ENCODE assay signal across 8 cellular contexts in genomic region chr20:49283176-49283702, GRCh38. TPM values are rescaled to one million over a fixed set of nuclear protein-coding genes. Genes with fewer than 3 reads are reported as not detected.
DNase-seq lines count a peak whose midpoint lies in the region; TF ChIP-seq lines count a peak whose summit lies in the region.
"Had no signal": no experiment of that assay in that cellular context is flagged by ENCODE, and none has a peak within 500 bp of the region (broad histone marks: within the 10 kb centered on the region; RNA-seq: fewer than 3 reads in every experiment).

No MANE protein-coding gene starts in this region.

- H3K27me3 Mint-ChIP-seq in neural progenitor cell (ENCODE audit: insufficient read depth, low read depth) = peaks cover 25% of the 10 kb centered on the region

- H3K4me1 ChIP-seq in NT2/D1 (ENCODE audit: insufficient read depth, insufficient read length) (no peaks in the 10 kb centered on the region), neural progenitor cell (peaks cover 54% of the 10 kb centered on the region)

- no peak overlapping the region for H3K27ac Mint-ChIP-seq in neural progenitor cell

- DNase-seq in GM12864 (ENCODE audit: low read depth) (no peak), NT2/D1 (ENCODE audit: low read depth, low spot score) (no peak), coronary artery (ENCODE audit: low spot score) (no peak), neural progenitor cell (ENCODE audit: low spot score) (no peak), NCI-H1417 (lab: John Stamatoyannopoulos, UW) (no peak), anterior cingulate cortex (lab: John Stamatoyannopoulos, UW) (no peak), NCI-H2171 treated with DMSO at 0.1 percent for 48 hours (lab: John Stamatoyannopoulos, UW) (no peak)
- DNase-seq: NCI-H524 treated with DMSO at 0.1 percent for 48 hours had no signal

- peaks cover 93% of the 10 kb centered on the region for H3F3A ChIP-seq in neural progenitor cell (ENCODE audit: low read depth)

- H3K9me3 Mint-ChIP-seq in neural progenitor cell = peaks cover 79% of the 10 kb centered on the region

- H3K27me3 ChIP-seq in NT2/D1 (ENCODE audit: insufficient read depth, insufficient read length) = no peaks in the 10 kb centered on the region
- no peaks in the 10 kb centered on the region for H3K27me3 ChIP-seq in neural progenitor cell

- peak overlapping the region; percentile 95 for H3K4me2 ChIP-seq in neural progenitor cell

- peaks cover 97% of the 10 kb centered on the region for H4K20me1 ChIP-seq in neural progenitor cell (ENCODE audit: low read depth)

- H3K4me1 Mint-ChIP-seq in neural progenitor cell = peaks cover 53% of the 10 kb centered on the region

- H3K36me3 Mint-ChIP-seq in neural progenitor cell = peaks cover 94% of the 10 kb centered on the region

- peak overlapping the region; percentile 87 for H3K4me3 ChIP-seq in GM12864 (ENCODE audit: low read depth, low read length)
- H3K4me3 ChIP-seq in NT2/D1 (ENCODE audit: insufficient read length, low read depth) = peak overlapping the region; percentile 98
- H3K4me3 ChIP-seq in coronary artery = peak overlapping the region; percentile 95
- H3K4me3 ChIP-seq in neural progenitor cell = peak overlapping the region; percentile 84

- TF ChIP-seq CTCF in GM12864 (IDR thresholded peaks at IDR 0.05; ENCODE audit: low read depth, low read length, missing control alignments) = no peak
- TF ChIP-seq CTCF in coronary artery (IDR thresholded peaks at IDR 0.05) = no peak
- TF ChIP-seq CTCF in neural progenitor cell (IDR thresholded peaks at IDR 0.05) = no peak

- H3K79me2 ChIP-seq in neural progenitor cell (ENCODE audit: low read depth) = peaks cover 99% of the 10 kb centered on the region

- H3K4me3 Mint-ChIP-seq in neural progenitor cell = peak overlapping the region; percentile 69

- H3K9ac ChIP-seq in NT2/D1 (ENCODE audit: insufficient read length, low read depth) (no peak overlapping the region), neural progenitor cell (no peak overlapping the region)

- no peak overlapping the region for H2AFZ ChIP-seq in neural progenitor cell (replicated peaks)

- H3K36me3 ChIP-seq in NT2/D1 (ENCODE audit: insufficient read depth, insufficient read length, low read length) = peaks cover 98% of the 10 kb centered on the region
- peaks cover 29% of the 10 kb centered on the region for H3K36me3 ChIP-seq in neural progenitor cell

- no peak overlapping the region for H3K27ac ChIP-seq in coronary artery
- H3K27ac ChIP-seq in neural progenitor cell = no peak overlapping the region

- H3K9me3 ChIP-seq in NT2/D1 (ENCODE audit: insufficient read depth, low read length) (peaks cover 94% of the 10 kb centered on the region), neural progenitor cell (ENCODE audit: low read depth) (no peaks in the 10 kb centered on the region)

RNA-seq across cellular contexts. Expression of gene ZNFX1, which starts 5.4 kb away (rescaled TPM):
- total RNA-seq in neural progenitor cell (ENCODE audit: low replicate concordance) = 6.3 and 6.9 TPM in 2 replicates
